ENCODE assay signal across 21 cellular contexts in genomic region chr11:37502202-37502601, GRCh38.
A peak's percentile ranks its signal among the peaks of the same experiment; 100 is the strongest.
DNase-seq lines count a peak whose midpoint lies in the region; ATAC-seq, FAIRE-seq and TF ChIP-seq lines count a peak whose summit lies in the region.
"Had no signal": no experiment of that assay in that cellular context is flagged by ENCODE, and none has a peak within 500 bp of the region (broad histone marks: within the 10 kb centered on the region; RNA-seq: fewer than 3 reads in every experiment).

No MANE protein-coding gene starts in this region.

- H3K23ac ChIP-seq in mesenchymal stem cell (ENCODE audit: low read length in 2 of 2) (no peak overlapping the region), H9 (ENCODE audit: insufficient read length, low read depth, low read length) (no peak overlapping the region)

- H2BK20ac ChIP-seq in H9 (ENCODE audit: low read depth, low read length, poor library complexity, severe bottlenecking) = no peak overlapping the region

- H3K9me3 ChIP-seq in mesenchymal stem cell (ENCODE audit: control insufficient read depth, low read length) = no peaks in the 10 kb centered on the region
- H3K9me3 ChIP-seq in H9 (ENCODE audit: control insufficient read depth, low read depth, low read length) = no peaks in the 10 kb centered on the region
- H3K9me3 ChIP-seq: adrenal gland, HAP-1, lower lobe of right lung had no signal

- DNase-seq in GM12892 (ENCODE audit: insufficient read length) (no peak), bronchial epithelial cell (ENCODE audit: low read depth) (peak; percentile 18), mesenchymal stem cell (peak; percentile 32), T1000 (lab: John Stamatoyannopoulos, UW) (no peak), H9 (no peak)
- DNase-seq in stimulated activated CD8-positive, alpha-beta memory T cell treated with anti-CD3 and anti-CD28 coated beads, Interleukin-4, amount 100 ng/mL, for 48 hours = no peak
- DNase-seq: activated CD4-positive, CD25-positive, alpha-beta regulatory T cell; activated CD8-positive, alpha-beta T cell treated with anti-CD3 and anti-CD28 coated beads for 36 hours; activated gamma-delta T cell treated with Interleukin-2 at 50 U/mL for 16 hours; adrenal gland; foreskin melanocyte; hippocampal formation; islet precursor cell; lower lobe of right lung; NCI-H2081 treated with DMSO at 0.1 percent for 48 hours; NK-92 treated with Interleukin-12 subunit alpha and Interleukin-12 subunit beta, amount 100 ng/mL, for 24 hours; T-helper 9 cell had no signal

- H3K23me2 ChIP-seq in H9 (ENCODE audit: insufficient read length, low read depth, low read length, poor library complexity, severe bottlenecking) = no peaks in the 10 kb centered on the region

- H3K56ac ChIP-seq in H9 (ENCODE audit: insufficient read length, low read depth, low read length) = no peak overlapping the region

- H3K27ac Mint-ChIP-seq in H9 = no peak overlapping the region
- H3K27ac Mint-ChIP-seq: activated CD8-positive, alpha-beta T cell treated with anti-CD3 and anti-CD28 coated beads for 36 hours had no signal

- WGBS in mesenchymal stem cell = 100% methylated on average over 1 of the region's 2 CpGs
- WGBS in H9 (ENCODE audit: extremely low coverage, insufficient read length, low lambda C conversion rate) = no CpG with 5 or more reads among the region's 2 CpGs

- FAIRE-seq in GM12892 (lab: Jason Lieb, UNC) = peak; percentile 80
- FAIRE-seq in bronchial epithelial cell (lab: Jason Lieb, UNC) = no peak

- H3K4me1 ChIP-seq in KMS-11 (ENCODE audit: low read depth, poor library complexity, severe bottlenecking) (peaks cover 60% of the 10 kb centered on the region), mesenchymal stem cell (ENCODE audit: control insufficient read depth, insufficient read depth, low read depth, low read length) (no peaks in the 10 kb centered on the region), H9 (ENCODE audit: insufficient read depth, low read length) (no peaks in the 10 kb centered on the region; the same call in 1 of the 2 replicates)
- H3K4me1 ChIP-seq: lower lobe of right lung had no signal

- TF ChIP-seq CTCF in KMS-11 (conservative IDR thresholded peaks at IDR 0.05; ENCODE audit: low read depth, low read length) = no peak
- TF ChIP-seq CTCF in bronchial epithelial cell (IDR thresholded peaks at IDR 0.05; ENCODE audit: insufficient read depth, low read length, severe bottlenecking) = no peak
- no peak for TF ChIP-seq CTCF in H9 (conservative IDR thresholded peaks at IDR 0.05)

- H3K36me3 ChIP-seq in KMS-11 (ENCODE audit: insufficient read depth) (no peaks in the 10 kb centered on the region), bronchial epithelial cell (ENCODE audit: control insufficient read depth, insufficient read depth, low read length) (no peaks in the 10 kb centered on the region), mesenchymal stem cell (ENCODE audit: control insufficient read depth in 1 of 2, insufficient read depth in 2 of 2, low read depth in 1 of 2, low read length in 2 of 2) (no peaks in the 10 kb centered on the region)
- H3K36me3 ChIP-seq: adrenal gland, cardiac muscle cell, HAP-1, lower lobe of right lung had no signal

- H3K79me1 ChIP-seq in mesenchymal stem cell (replicated peaks; ENCODE audit: low read length, poor library complexity, severe bottlenecking) = no peaks in the 10 kb centered on the region
- no peaks in the 10 kb centered on the region for H3K79me1 ChIP-seq in H9 (ENCODE audit: insufficient read depth, low read depth, low read length, poor library complexity, severe bottlenecking)

- H2AFZ ChIP-seq in KMS-11 (ENCODE audit: low read depth) (no peak overlapping the region), mesenchymal stem cell (ENCODE audit: low read depth, low read length) (no peak overlapping the region), H9 (ENCODE audit: low read length) (no peak overlapping the region)

- H3K27ac ChIP-seq in KMS-11 (peak overlapping the region; percentile 47; the same call in 1 of the 2 replicates), mesenchymal stem cell (ENCODE audit: low read length, poor library complexity, severe bottlenecking) (no peak overlapping the region), H9 (ENCODE audit: insufficient read length, low read depth, low read length) (no peak overlapping the region)
- H3K27ac ChIP-seq: adrenal gland, cardiac muscle cell, lower lobe of right lung had no signal

- peak overlapping the region; percentile 81 for H3K4me2 ChIP-seq in KMS-11
- H3K4me2 ChIP-seq in mesenchymal stem cell (ENCODE audit: low read length, poor library complexity, severe bottlenecking) = no peak overlapping the region
- no peak overlapping the region for H3K4me2 ChIP-seq in H9 (ENCODE audit: insufficient read depth, insufficient read length, low read length)

- H3T11ph ChIP-seq in H9 (ENCODE audit: low read length) = no peak overlapping the region

- H2AK5ac ChIP-seq in mesenchymal stem cell (ENCODE audit: low read length, severe bottlenecking) (no peak overlapping the region), H9 (ENCODE audit: insufficient read length, low read length) (no peak overlapping the region)

- H3K4me3 ChIP-seq in KMS-11 (IDR thresholded peaks at IDR 0.05; ENCODE audit: insufficient read depth, low read depth, low read length) = no peak overlapping the region
- no peak overlapping the region for H3K4me3 ChIP-seq in bronchial epithelial cell (ENCODE audit: low read depth, low read length)
- peak overlapping the region in 1 of 2 experiments; percentile 9 for H3K4me3 ChIP-seq in mesenchymal stem cell (ENCODE audit: insufficient read depth in 1 of 2, low read depth in 1 of 2, low read length in 2 of 2)
- H3K4me3 ChIP-seq: adrenal gland, cardiac muscle cell, HAP-1, lower lobe of right lung had no signal

- H2BK5ac ChIP-seq in mesenchymal stem cell (ENCODE audit: low read depth, low read length, poor library complexity, severe bottlenecking) = no peak overlapping the region
- H2BK5ac ChIP-seq in H9 (ENCODE audit: insufficient read length, low read length) = no peak overlapping the region

- H3K9ac ChIP-seq in KMS-11 (no peak overlapping the region), mesenchymal stem cell (ENCODE audit: low read length) (peak overlapping the region; percentile 47), H9 (ENCODE audit: extremely low read depth, insufficient read length, low read length) (no peak overlapping the region)

- no peak overlapping the region for H4K91ac ChIP-seq in mesenchymal stem cell (ENCODE audit: low read length)
- no peak overlapping the region for H4K91ac ChIP-seq in H9 (ENCODE audit: insufficient read length, low read depth, low read length)

- H2BK120ac ChIP-seq in mesenchymal stem cell (ENCODE audit: low read depth, low read length) = no peak overlapping the region
- H2BK120ac ChIP-seq in H9 (ENCODE audit: low read depth, low read length, poor library complexity, severe bottlenecking) = no peak overlapping the region

- no peak overlapping the region for H3K4me3 Mint-ChIP-seq in H9
- H3K4me3 Mint-ChIP-seq: activated CD8-positive, alpha-beta T cell treated with anti-CD3 and anti-CD28 coated beads for 36 hours had no signal

- H3K18ac ChIP-seq in mesenchymal stem cell (ENCODE audit: low read depth in 1 of 2, low read length in 2 of 2) = no peak overlapping the region
- H3K18ac ChIP-seq in H9 (ENCODE audit: insufficient read length, low read depth, low read length) = no peak overlapping the region

- H3K4ac ChIP-seq in mesenchymal stem cell (ENCODE audit: low read depth in 1 of 2, low read length in 2 of 2) (no peak overlapping the region), H9 (ENCODE audit: low read depth, low read length) (no peak overlapping the region)

- H4K8ac ChIP-seq in mesenchymal stem cell (ENCODE audit: low read length) = no peak overlapping the region
- H4K8ac ChIP-seq in H9 (replicated peaks; ENCODE audit: insufficient read length, low read depth, low read length) = no peak overlapping the region

- no peaks in the 10 kb centered on the region for H3K79me2 ChIP-seq in KMS-11 (ENCODE audit: insufficient read depth, low read depth)
- no peaks in the 10 kb centered on the region for H3K79me2 ChIP-seq in H9 (ENCODE audit: insufficient read depth, low read length)

- H4K20me1 ChIP-seq in KMS-11 (ENCODE audit: insufficient read depth) = no peaks in the 10 kb centered on the region
- H4K20me1 ChIP-seq in H9 (ENCODE audit: control insufficient read depth, insufficient read depth, insufficient read length) = no peaks in the 10 kb centered on the region

- no peak overlapping the region for H2BK12ac ChIP-seq in mesenchymal stem cell (ENCODE audit: low read length in 2 of 2)
- no peak overlapping the region for H2BK12ac ChIP-seq in H9 (ENCODE audit: insufficient read length, low read depth, low read length)

- TF ChIP-seq POLR2A in GM12892 (IDR thresholded peaks at IDR 0.05; ENCODE audit: low read depth, low read length) = no peak

- peaks cover 0 to 4% of the 10 kb centered on the region in 2 experiments; a peak in 3 of 5 replicates for H3K9me3 Mint-ChIP-seq in H9

- H3K36me3 Mint-ChIP-seq in H9 (ENCODE audit: insufficient read depth in 1 of 3, low read depth in 3 of 3) = peaks cover 0 to 12% (median 4%) of the 10 kb centered on the region in 3 experiments; a peak in 4 of 7 replicates

- H3K4me1 Mint-ChIP-seq in H9 = peaks cover 40 to 42% of the 10 kb centered on the region in 2 experiments

- H2BK15ac ChIP-seq in mesenchymal stem cell (ENCODE audit: low read depth, poor library complexity, severe bottlenecking) = no peak overlapping the region
- no peak overlapping the region for H2BK15ac ChIP-seq in H9 (ENCODE audit: low read depth, low read length)

- H3K27me3 ChIP-seq in KMS-11 (ENCODE audit: insufficient read depth, low read depth) (no peaks in the 10 kb centered on the region), bronchial epithelial cell (ENCODE audit: control insufficient read depth, insufficient read depth, low read length) (no peaks in the 10 kb centered on the region), mesenchymal stem cell (ENCODE audit: control insufficient read depth in 1 of 2, insufficient read depth in 1 of 2, low read length in 2 of 2) (no peaks in the 10 kb centered on the region), H9 (ENCODE audit: insufficient read depth, low read length) (no peaks in the 10 kb centered on the region)
- H3K27me3 ChIP-seq: adrenal gland, cardiac muscle cell had no signal

- H4K5ac ChIP-seq in H9 (ENCODE audit: insufficient read length, low read depth, low read length) = no peak overlapping the region

- no peak overlapping the region for H3K14ac ChIP-seq in mesenchymal stem cell (ENCODE audit: low read length in 2 of 2)
- H3K14ac ChIP-seq in H9 (ENCODE audit: insufficient read depth, low read length) = no peak overlapping the region

- H3K27me3 Mint-ChIP-seq in H9 (ENCODE audit: low read depth) = no peaks in the 10 kb centered on the region
- H3K27me3 Mint-ChIP-seq: activated CD8-positive, alpha-beta T cell treated with anti-CD3 and anti-CD28 coated beads for 36 hours had no signal

- no peak for ATAC-seq in GM18502 (IDR thresholded peaks at IDR 0.05; ENCODE audit: poor library complexity, unreplicated experiment)
- ATAC-seq: activated CD8-positive, alpha-beta T cell treated with anti-CD3 and anti-CD28 coated beads for 36 hours; lower lobe of right lung had no signal

Comparison
In these comparisons a context has a peak if more than half of its experiments do, and no peak if none do; other contexts are left out.
1. DNase-seq: peak in bronchial epithelial cell (single experiment) and mesenchymal stem cell (single experiment); none in GM12892 (single experiment), T1000 (single experiment), stimulated activated CD8-positive, alpha-beta memory T cell treated with anti-CD3 and anti-CD28 coated beads, Interleukin-4, amount 100 ng/mL, for 48 hours (single experiment) and H9 (single experiment).